In the genomic region with DNA sequence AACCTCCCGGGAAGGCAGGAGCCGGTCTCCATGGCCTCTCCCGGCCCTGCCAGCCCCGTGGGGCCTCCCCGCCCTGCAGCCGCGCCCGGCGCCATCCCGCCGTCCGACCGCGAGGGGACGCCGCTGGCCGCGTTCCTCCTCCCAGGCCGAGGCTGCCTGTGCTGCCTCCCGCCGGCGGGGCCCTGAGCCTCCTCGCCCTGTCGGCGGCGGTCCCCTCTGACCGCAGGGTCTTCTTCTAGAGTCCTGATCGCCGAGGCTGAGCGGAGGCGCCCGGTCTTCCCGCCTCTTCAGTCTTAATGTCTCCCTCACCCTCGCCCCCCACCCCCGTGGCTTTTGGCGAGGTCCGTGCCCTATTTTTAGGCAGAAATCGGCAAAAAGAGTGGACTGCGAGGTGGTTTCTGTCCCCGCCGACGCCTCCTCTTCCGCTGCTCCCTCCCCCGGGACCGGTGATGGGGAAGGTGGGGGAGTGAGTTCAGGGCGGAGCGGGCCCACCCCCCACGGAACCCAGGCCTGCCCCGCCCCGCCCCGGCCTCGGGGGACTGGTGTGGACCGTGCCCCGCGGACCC, we compare ENCODE assay signal across 8 cellular contexts. TPM values are rescaled to one million over a fixed set of nuclear protein-coding genes. Genes with fewer than 3 reads are reported as not detected.
DNase-seq lines count a peak whose midpoint lies in the region; ATAC-seq, FAIRE-seq and TF ChIP-seq lines count a peak whose summit lies in the region.

No MANE protein-coding gene starts in this region.

- H3K27me3 Mint-ChIP-seq in osteocyte (ENCODE audit: unreplicated experiment) = no peaks in the 10 kb centered on the region

- no peak for FAIRE-seq in urothelium cell line (lab: Jason Lieb, UNC)

- H3K27ac Mint-ChIP-seq in osteocyte (ENCODE audit: unreplicated experiment) = peak overlapping the region; percentile 57

- peaks cover 16% of the 10 kb centered on the region for H3K4me1 Mint-ChIP-seq in osteocyte (ENCODE audit: unreplicated experiment)

- ATAC-seq in GM18907 (IDR thresholded peaks at IDR 0.05; ENCODE audit: unreplicated experiment) (peak; percentile 49), HG03175 (IDR thresholded peaks at IDR 0.05; ENCODE audit: unreplicated experiment) (no peak)

- H3K4me3 Mint-ChIP-seq in osteocyte (ENCODE audit: unreplicated experiment) = peak overlapping the region; percentile 63

- peak; percentile 88 for TF ChIP-seq CTCF in osteocyte (IDR thresholded peaks at IDR 0.05)

- H3K9me3 Mint-ChIP-seq in osteocyte (ENCODE audit: unreplicated experiment) = no peaks in the 10 kb centered on the region

- DNase-seq in AG08395 (ENCODE audit: low spot score) (peak; percentile 93), NCI-H1930 (lab: John Stamatoyannopoulos, UW) (peak; percentile 49 to 51), fibroblast of peridontal ligament (ENCODE audit: extremely low read depth) (peak; percentile 59), osteocyte (ENCODE audit: extremely low spot score, unreplicated experiment) (peak; percentile 93), urothelium cell line (ENCODE audit: low spot score) (no peak)
- peak; percentile 69 for DNase-seq in activated T-cell treated with anti-CD3 and anti-CD28 coated beads, Interleukin-2, amount 50 U/mL, for 1 hour

- no peaks in the 10 kb centered on the region for H3K36me3 Mint-ChIP-seq in osteocyte (ENCODE audit: unreplicated experiment)

RNA-seq across cellular contexts. Expression of gene CPNE7, which starts 0.8 kb away (rescaled TPM):
- total RNA-seq in osteocyte = 19.7 and 23.6 TPM in 2 replicates

RNA-seq across cellular contexts. Expression of gene RPL13, which starts 14.3 kb away (rescaled TPM):
- 1,759 and 1,785 TPM in 2 replicates for total RNA-seq in osteocyte

RNA-seq across cellular contexts. Expression of gene DPEP1, which starts 38.7 kb away (rescaled TPM):
- total RNA-seq in osteocyte = not detected in 2 replicates
